Comparison of ENCODE assay signal across 11 cellular contexts in genomic region chr5:72598461-72599433, GRCh38.
DNase-seq lines count a peak whose midpoint lies in the region; ATAC-seq and TF ChIP-seq lines count a peak whose summit lies in the region.
"Had no signal": no experiment of that assay in that cellular context is flagged by ENCODE, and none has a peak within 500 bp of the region (broad histone marks: within the 10 kb centered on the region; RNA-seq: fewer than 3 reads in every experiment).

No MANE protein-coding gene starts in this region.

- no peak overlapping the region for H3K4me3 ChIP-seq in Karpas-422 (ENCODE audit: low read length)
- H3K4me3 ChIP-seq in astrocyte of the spinal cord (ENCODE audit: low read depth, low read length) = no peak overlapping the region
- no peak overlapping the region for H3K4me3 ChIP-seq in lower lobe of right lung
- H3K4me3 ChIP-seq: lung had no signal

- H3K9me3 ChIP-seq in Karpas-422 (ENCODE audit: low read length) (peaks cover 5% of the 10 kb centered on the region; the same call in 1 of the 2 replicates), lower lobe of right lung (no peaks in the 10 kb centered on the region)

- H3K4me1 Mint-ChIP-seq in stimulated activated effector memory CD8-positive, alpha-beta T cell treated with anti-CD3 and anti-CD28 coated beads, Interleukin-12 subunit alpha, Interleukin-12 subunit beta, amount 100 ng/mL, for 72 hours = peaks cover 6% of the 10 kb centered on the region
- H3K4me1 Mint-ChIP-seq in chondrocyte (ENCODE audit: low read depth) = peaks cover 6% of the 10 kb centered on the region

- H3K36me3 Mint-ChIP-seq in stimulated activated effector memory CD8-positive, alpha-beta T cell treated with anti-CD3 and anti-CD28 coated beads, Interleukin-12 subunit alpha, Interleukin-12 subunit beta, amount 100 ng/mL, for 72 hours = no peaks in the 10 kb centered on the region
- H3K36me3 Mint-ChIP-seq in chondrocyte (ENCODE audit: low read depth) = no peaks in the 10 kb centered on the region
- H3K36me3 Mint-ChIP-seq: CD4-positive, CD25-positive, alpha-beta regulatory T cell had no signal

- peak in 1 of 2 donors; percentile 41 for ATAC-seq in lower lobe of right lung
- no peak for ATAC-seq in stimulated activated effector memory CD8-positive, alpha-beta T cell treated with anti-CD3 and anti-CD28 coated beads, Interleukin-12 subunit alpha, Interleukin-12 subunit beta, amount 100 ng/mL, for 72 hours

- no peaks in the 10 kb centered on the region; the same call in 1 of the 2 replicates for H3K27me3 ChIP-seq in Karpas-422 (ENCODE audit: low read length)
- H3K27me3 ChIP-seq in lower lobe of right lung (ENCODE audit: low read depth) = no peaks in the 10 kb centered on the region

- H4K20me1 ChIP-seq in Karpas-422 (ENCODE audit: insufficient read depth, low read depth, low read length) = no peaks in the 10 kb centered on the region

- H3K9me2 ChIP-seq in Karpas-422 (replicated peaks; ENCODE audit: insufficient read depth, low read length) = no peaks in the 10 kb centered on the region

- no peak overlapping the region for H3K4me3 Mint-ChIP-seq in stimulated activated effector memory CD8-positive, alpha-beta T cell treated with anti-CD3 and anti-CD28 coated beads, Interleukin-12 subunit alpha, Interleukin-12 subunit beta, amount 100 ng/mL, for 72 hours
- no peak overlapping the region for H3K4me3 Mint-ChIP-seq in chondrocyte (ENCODE audit: unreplicated experiment)
- H3K4me3 Mint-ChIP-seq: CD4-positive, CD25-positive, alpha-beta regulatory T cell had no signal

- H3K9me3 Mint-ChIP-seq in stimulated activated effector memory CD8-positive, alpha-beta T cell treated with anti-CD3 and anti-CD28 coated beads, Interleukin-12 subunit alpha, Interleukin-12 subunit beta, amount 100 ng/mL, for 72 hours = no peaks in the 10 kb centered on the region
- peaks cover 4% of the 10 kb centered on the region for H3K9me3 Mint-ChIP-seq in chondrocyte (ENCODE audit: low read depth)

- H3K9ac ChIP-seq in Karpas-422 (ENCODE audit: low read length) = no peak overlapping the region

- intact Hi-C loops in lower lobe of right lung (cut with DNase I) = no loop called here

- no peak for TF ChIP-seq CTCF in astrocyte of the spinal cord (IDR thresholded peaks at IDR 0.05; ENCODE audit: low read depth, low read length)
- no peak for TF ChIP-seq CTCF in lower lobe of right lung (IDR thresholded peaks at IDR 0.05)
- TF ChIP-seq CTCF in chondrocyte (IDR thresholded peaks at IDR 0.05) = no peak

- H3K27ac ChIP-seq in Karpas-422 (ENCODE audit: low read length) (no peak overlapping the region), lower lobe of right lung (peak overlapping the region; percentile 60)

- in situ Hi-C loops in astrocyte of the spinal cord (cut with HindIII; ENCODE audit: low sequenced_read_pairs) = no loop called here

- H3K27me3 Mint-ChIP-seq in chondrocyte (ENCODE audit: low read depth) = no peaks in the 10 kb centered on the region

- H2AFZ ChIP-seq in Karpas-422 (ENCODE audit: low read length) = no peak overlapping the region

- H3K4me2 ChIP-seq in Karpas-422 (ENCODE audit: low read depth, low read length, poor library complexity, severe bottlenecking) = peak overlapping the region; percentile 9

- H3K36me3 ChIP-seq in Karpas-422 (ENCODE audit: insufficient read depth, low read length) = no peaks in the 10 kb centered on the region
- H3K36me3 ChIP-seq in lower lobe of right lung = no peaks in the 10 kb centered on the region

- H3K4me1 ChIP-seq in Karpas-422 (ENCODE audit: low read length) = peaks cover 5% of the 10 kb centered on the region
- H3K4me1 ChIP-seq in lower lobe of right lung = peaks cover 28% of the 10 kb centered on the region

- H3K79me2 ChIP-seq in Karpas-422 (ENCODE audit: low read length) = no peaks in the 10 kb centered on the region

- no peak overlapping the region for H3K27ac Mint-ChIP-seq in stimulated activated effector memory CD8-positive, alpha-beta T cell treated with anti-CD3 and anti-CD28 coated beads, Interleukin-12 subunit alpha, Interleukin-12 subunit beta, amount 100 ng/mL, for 72 hours
- no peak overlapping the region for H3K27ac Mint-ChIP-seq in chondrocyte (ENCODE audit: unreplicated experiment)

- DNase-seq in A172 (ENCODE audit: low spot score) = peak; percentile 4
- peak; percentile 48 for DNase-seq in Karpas-422
- DNase-seq in astrocyte of the spinal cord (ENCODE audit: low read depth, low spot score) = peak; percentile 77
- no peak for DNase-seq in lower lobe of right lung
- DNase-seq in stimulated activated effector memory CD8-positive, alpha-beta T cell treated with anti-CD3 and anti-CD28 coated beads, Interleukin-12 subunit alpha, Interleukin-12 subunit beta, amount 100 ng/mL, for 72 hours (ENCODE audit: low spot score in 2 of 2) = no peak
- DNase-seq in activated T-cell treated with anti-CD3 and anti-CD28 coated beads, Interleukin-2, amount 50 U/mL, for 48 hours = no peak
- DNase-seq in chondrocyte (ENCODE audit: low spot score) = no peak
- DNase-seq in C1 segment of cervical spinal cord (lab: John Stamatoyannopoulos, UW) = no peak
- DNase-seq: CD4-positive, CD25-positive, alpha-beta regulatory T cell; T-helper 1 cell had no signal

Comparison
In these comparisons a context has a peak if more than half of its experiments do, and no peak if none do; other contexts are left out.
1. DNase-seq: peak in A172 (single experiment), Karpas-422 (single experiment) and astrocyte of the spinal cord (single experiment); none in lower lobe of right lung (single experiment), stimulated activated effector memory CD8-positive, alpha-beta T cell treated with anti-CD3 and anti-CD28 coated beads, Interleukin-12 subunit alpha, Interleukin-12 subunit beta, amount 100 ng/mL, for 72 hours (0 of 2), activated T-cell treated with anti-CD3 and anti-CD28 coated beads, Interleukin-2, amount 50 U/mL, for 48 hours (0 of 2), chondrocyte (single experiment) and C1 segment of cervical spinal cord (0 of 14).